15 cellular contexts compared by ENCODE assay signal in the genomic region with DNA sequence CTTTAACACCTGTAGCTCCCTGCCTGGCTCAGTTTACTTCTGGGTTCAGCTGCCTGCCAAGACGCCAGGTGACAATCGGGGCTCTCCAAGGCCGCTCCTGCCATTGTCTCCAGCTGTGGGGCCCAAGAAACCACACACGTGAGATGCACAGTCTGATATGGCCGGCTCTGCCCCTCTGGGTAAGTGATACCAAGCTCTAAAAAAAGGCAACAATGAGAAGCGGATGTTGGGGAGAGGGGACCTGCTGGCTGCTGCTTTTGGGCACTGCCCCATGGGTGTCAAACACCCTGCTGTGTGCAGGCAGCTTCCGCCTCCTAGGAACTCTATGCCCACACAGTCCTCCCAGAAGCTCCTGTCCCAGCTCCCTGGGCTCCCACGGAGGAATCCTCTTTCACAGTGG.
A peak's percentile ranks its signal among the peaks of the same experiment; 100 is the strongest.
DNase-seq lines count a peak whose midpoint lies in the region; ATAC-seq and TF ChIP-seq lines count a peak whose summit lies in the region.
"Had no signal": no experiment of that assay in that cellular context is flagged by ENCODE, and none has a peak within 500 bp of the region (broad histone marks: within the 10 kb centered on the region; RNA-seq: fewer than 3 reads in every experiment).

No MANE protein-coding gene starts in this region.

- no peaks in the 10 kb centered on the region for H3K36me3 Mint-ChIP-seq in activated T-cell treated with anti-CD3 and anti-CD28 coated beads, Interleukin-2, amount 50 U/mL, for 24 hours (ENCODE audit: low read depth)
- no peaks in the 10 kb centered on the region for H3K36me3 Mint-ChIP-seq in naive thymus-derived CD8-positive, alpha-beta T cell
- H3K36me3 Mint-ChIP-seq: stimulated activated naive B cell treated with anti-CD40 and anti-IgM and Interleukin-4, amounts not matched to agents 10 μg/mL and 1 μg/mL and 100 μg/mL, for 72 hours had no signal

- 45% methylated on average over 8 of the region's 8 CpGs for WGBS in right cardiac atrium

- peaks cover 6% of the 10 kb centered on the region for H3K4me1 ChIP-seq in foreskin keratinocyte
- no peaks in the 10 kb centered on the region for H3K4me1 ChIP-seq in right cardiac atrium (ENCODE audit: control insufficient read depth, insufficient read depth, low read length)
- no peaks in the 10 kb centered on the region for H3K4me1 ChIP-seq in BE2C
- H3K4me1 ChIP-seq: left lung, Peyer's patch had no signal

- POLR2A ChIA-PET in naive thymus-derived CD8-positive, alpha-beta T cell (lab: Charles Lee): interaction anchor here (0.5 to 11.8 kb wide), 37 partner anchors 14 to 1268 kb away, joined by 3 to 343 read pairs (median 4); a partner anchor contains a TSS

- TF ChIP-seq CTCF in foreskin keratinocyte (conservative IDR thresholded peaks at IDR 0.05) (no peak), BE2C (IDR thresholded peaks at IDR 0.05; ENCODE audit: low read depth, low read length) (no peak)

- DNase-seq in DMS153 (lab: John Stamatoyannopoulos, UW) (peak; percentile 42), NCI-H2107 treated with DMSO at 0.1 percent for 48 hours (lab: John Stamatoyannopoulos, UW; ENCODE audit: unreplicated experiment) (peak; percentile 98), foreskin keratinocyte (no peak), right cardiac atrium (no peak), BE2C (no peak)
- peak; percentile 61 for DNase-seq in activated T-cell treated with anti-CD3 and anti-CD28 coated beads, Interleukin-2, amount 50 U/mL, for 24 hours
- DNase-seq in naive thymus-derived CD8-positive, alpha-beta T cell: peak; percentile 15 to 70 (median 36)
- DNase-seq: amygdala; GF-D8; left lung; NCI-H524; Peyer's patch; stimulated activated naive B cell treated with anti-CD40 and anti-IgM and Interleukin-4, amounts not matched to agents 10 μg/mL and 1 μg/mL and 100 μg/mL, for 72 hours had no signal

- no peaks in the 10 kb centered on the region for H3K27me3 Mint-ChIP-seq in activated T-cell treated with anti-CD3 and anti-CD28 coated beads, Interleukin-2, amount 50 U/mL, for 24 hours
- no peaks in the 10 kb centered on the region for H3K27me3 Mint-ChIP-seq in naive thymus-derived CD8-positive, alpha-beta T cell

- H3K4me3 ChIP-seq in right cardiac atrium (ENCODE audit: low read length): no peak overlapping the region
- H3K4me3 ChIP-seq in BE2C (ENCODE audit: low read depth, low read length): no peak overlapping the region
- H3K4me3 ChIP-seq: left lung, Peyer's patch had no signal

- peaks cover 84% of the 10 kb centered on the region for H3K4me1 Mint-ChIP-seq in activated T-cell treated with anti-CD3 and anti-CD28 coated beads, Interleukin-2, amount 50 U/mL, for 24 hours (ENCODE audit: low read depth)
- peaks cover 62 to 92% (median 80%) of the 10 kb centered on the region in 4 donors for H3K4me1 Mint-ChIP-seq in naive thymus-derived CD8-positive, alpha-beta T cell

- no peaks in the 10 kb centered on the region for H3K27me3 ChIP-seq in foreskin keratinocyte
- H3K27me3 ChIP-seq in right cardiac atrium (ENCODE audit: control insufficient read depth, insufficient read depth): no peaks in the 10 kb centered on the region
- H3K27me3 ChIP-seq in BE2C: no peaks in the 10 kb centered on the region
- H3K27me3 ChIP-seq: Peyer's patch had no signal

- no peak overlapping the region for H3K27ac ChIP-seq in foreskin keratinocyte
- no peak overlapping the region for H3K27ac ChIP-seq in right cardiac atrium (ENCODE audit: low read length)
- H3K27ac ChIP-seq: left lung, Peyer's patch had no signal

- intact Hi-C loops in right cardiac atrium (cut with DNase I): no loop called here

- H3K9me3 ChIP-seq in right cardiac atrium (ENCODE audit: control insufficient read depth, low read length) (no peaks in the 10 kb centered on the region), BE2C (no peaks in the 10 kb centered on the region; the same call in 1 of the 2 replicates)
- H3K9me3 ChIP-seq: left lung, Peyer's patch had no signal

- H3K36me3 ChIP-seq in BE2C: no peaks in the 10 kb centered on the region
- H3K36me3 ChIP-seq: left lung, Peyer's patch had no signal

- no peaks in the 10 kb centered on the region for H3K9me3 Mint-ChIP-seq in activated T-cell treated with anti-CD3 and anti-CD28 coated beads, Interleukin-2, amount 50 U/mL, for 24 hours
- H3K9me3 Mint-ChIP-seq in naive thymus-derived CD8-positive, alpha-beta T cell: peaks cover 0 to 2% (median 0%) of the 10 kb centered on the region in 9 donors
- H3K9me3 Mint-ChIP-seq: dendritic cell treated with granulocyte-macrophage colony-stimulating factor and Interleukin-4, amounts not matched to agents 40 ng/mL and 50 ng/mL, for 4 days; nephron had no signal

- H3K4me3 Mint-ChIP-seq in activated T-cell treated with anti-CD3 and anti-CD28 coated beads, Interleukin-2, amount 50 U/mL, for 24 hours: peak overlapping the region; percentile 68
- peak overlapping the region; percentile 85 to 97 (median 94) for H3K4me3 Mint-ChIP-seq in naive thymus-derived CD8-positive, alpha-beta T cell
- H3K4me3 Mint-ChIP-seq: dendritic cell treated with granulocyte-macrophage colony-stimulating factor and Interleukin-4, amounts not matched to agents 40 ng/mL and 50 ng/mL, for 4 days; stimulated activated naive B cell treated with anti-CD40 and anti-IgM and Interleukin-4, amounts not matched to agents 10 μg/mL and 1 μg/mL and 100 μg/mL, for 72 hours had no signal

- H3K27ac Mint-ChIP-seq in activated T-cell treated with anti-CD3 and anti-CD28 coated beads, Interleukin-2, amount 50 U/mL, for 24 hours: peak overlapping the region; percentile 96
- H3K27ac Mint-ChIP-seq in naive thymus-derived CD8-positive, alpha-beta T cell: peak overlapping the region; percentile 96 to 100 (median 99)
- H3K27ac Mint-ChIP-seq: dendritic cell treated with granulocyte-macrophage colony-stimulating factor and Interleukin-4, amounts not matched to agents 40 ng/mL and 50 ng/mL, for 4 days; nephron; stimulated activated naive B cell treated with anti-CD40 and anti-IgM and Interleukin-4, amounts not matched to agents 10 μg/mL and 1 μg/mL and 100 μg/mL, for 72 hours had no signal

- peak; percentile 56 to 76 for ATAC-seq in naive thymus-derived CD8-positive, alpha-beta T cell
- ATAC-seq in foreskin keratinocyte (no peak), right cardiac atrium (no peak)
- ATAC-seq: left lung; stimulated activated naive B cell treated with anti-CD40 and anti-IgM and Interleukin-4, amounts not matched to agents 10 μg/mL and 1 μg/mL and 100 μg/mL, for 72 hours had no signal

Comparison
In these comparisons a context has a peak if more than half of its experiments do, and no peak if none do; other contexts are left out.
1. DNase-seq: peak in DMS153 (single experiment), NCI-H2107 treated with DMSO at 0.1 percent for 48 hours (single experiment), activated T-cell treated with anti-CD3 and anti-CD28 coated beads, Interleukin-2, amount 50 U/mL, for 24 hours (single experiment) and naive thymus-derived CD8-positive, alpha-beta T cell (10 of 10); none in foreskin keratinocyte (0 of 2), right cardiac atrium (0 of 3) and BE2C (single experiment).
2. ATAC-seq: peak in naive thymus-derived CD8-positive, alpha-beta T cell (2 of 2); none in foreskin keratinocyte (single experiment) and right cardiac atrium (0 of 2).